2 cellular contexts compared by ENCODE assay signal in the genomic region with DNA sequence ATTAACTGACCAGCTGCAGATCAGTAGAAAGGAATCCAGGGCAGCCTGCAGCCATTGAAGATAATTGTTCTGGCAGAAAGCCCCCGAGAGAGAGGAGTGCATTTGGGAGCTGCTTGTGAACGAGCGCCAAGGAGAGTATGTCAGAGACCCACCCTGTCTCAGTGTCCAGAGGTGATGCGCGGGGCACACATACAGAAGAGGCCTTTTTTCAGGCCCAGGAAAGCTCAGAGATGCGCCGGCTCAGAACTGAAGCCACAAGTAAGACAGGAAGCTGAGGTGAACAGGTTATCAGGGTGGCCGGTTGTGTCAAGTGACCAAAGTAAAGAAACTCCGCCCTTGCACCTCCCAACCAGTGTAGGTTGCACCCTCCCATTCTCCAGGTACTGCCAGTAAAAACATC.
TF ChIP-seq lines count a peak whose summit lies in the region.

No MANE protein-coding gene starts in this region.

TF ChIP-seq in IMR-90, 13 proteins besides CTCF, POLR2A, EP300 and RAD21:
- no peak for TF ChIP-seq MAZ (IDR thresholded peaks at IDR 0.05; ENCODE audit: borderline replicate concordance, low read depth, low read length)
- no peak for TF ChIP-seq MAFK (IDR thresholded peaks at IDR 0.05; ENCODE audit: low read depth, low read length)
- no peak for TF ChIP-seq RFX5 (IDR thresholded peaks at IDR 0.05; ENCODE audit: low read depth, low read length)
- TF ChIP-seq NFE2L2 (IDR thresholded peaks at IDR 0.05; ENCODE audit: low read depth, low read length) = no peak
- no peak for TF ChIP-seq MXI1 (IDR thresholded peaks at IDR 0.05; ENCODE audit: borderline replicate concordance, low read depth, low read length)
- TF ChIP-seq FOS (IDR thresholded peaks at IDR 0.05; ENCODE audit: low read depth, low read length) = no peak
- TF ChIP-seq USF2 (IDR thresholded peaks at IDR 0.05; ENCODE audit: low read depth, low read length) = no peak
- TF ChIP-seq CHD1 (IDR thresholded peaks at IDR 0.05; ENCODE audit: low read depth, low read length) = no peak
- TF ChIP-seq RCOR1 (IDR thresholded peaks at IDR 0.05; ENCODE audit: insufficient replicate concordance, low read length) = no peak
- TF ChIP-seq BHLHE40 (IDR thresholded peaks at IDR 0.05; ENCODE audit: low read depth, low read length) = no peak
- TF ChIP-seq CEBPB (IDR thresholded peaks at IDR 0.05; ENCODE audit: low read depth, low read length) = no peak
- no peak for TF ChIP-seq ELK1 (IDR thresholded peaks at IDR 0.05; ENCODE audit: borderline replicate concordance, low read depth, low read length)
- no peak for TF ChIP-seq SMC3 (IDR thresholded peaks at IDR 0.05; ENCODE audit: low read depth, low read length)

TF ChIP-seq in H1, 55 proteins besides CTCF, POLR2A, EP300 and RAD21:
- TF ChIP-seq TBP (IDR thresholded peaks at IDR 0.05; ENCODE audit: low read depth, low read length) (no peak), KDM5A (IDR thresholded peaks at IDR 0.05; ENCODE audit: low read length) (no peak), SIX5 (IDR thresholded peaks at IDR 0.05; ENCODE audit: low read depth, low read length) (no peak), CREB1 (IDR thresholded peaks at IDR 0.05) (no peak), PHF8 (conservative IDR thresholded peaks at IDR 0.05; ENCODE audit: low read depth, low read length) (no peak), RBBP5 (IDR thresholded peaks at IDR 0.05; ENCODE audit: borderline replicate concordance, low read depth, low read length) (no peak)
